Comparison of ENCODE assay signal across 11 cellular contexts in genomic region chr16:19131809-19132777, GRCh38. TPM values are rescaled to one million over a fixed set of nuclear protein-coding genes. Genes with fewer than 3 reads are reported as not detected.
A peak's percentile ranks its signal among the peaks of the same experiment; 100 is the strongest.
DNase-seq lines count a peak whose midpoint lies in the region; ATAC-seq and TF ChIP-seq lines count a peak whose summit lies in the region.
"Had no signal": no experiment of that assay in that cellular context is flagged by ENCODE, and none has a peak within 500 bp of the region (broad histone marks: within the 10 kb centered on the region; RNA-seq: fewer than 3 reads in every experiment).

No MANE protein-coding gene starts in this region.

- CTCF ChIA-PET in activated CD8-positive, alpha-beta T cell treated with anti-CD3 and anti-CD28 coated beads for 36 hours (lab: Charles Lee), result no interaction called here

- no peaks in the 10 kb centered on the region for H3K36me3 Mint-ChIP-seq in GM23338 (ENCODE audit: low read depth)
- H3K36me3 Mint-ChIP-seq in activated CD8-positive, alpha-beta T cell treated with anti-CD3 and anti-CD28 coated beads for 36 hours (ENCODE audit: low read depth), result no peaks in the 10 kb centered on the region
- H3K36me3 Mint-ChIP-seq: brain had no signal

- peaks cover 13% of the 10 kb centered on the region for H3K27me3 Mint-ChIP-seq in GM23338 (ENCODE audit: insufficient read depth, low read depth, poor library complexity)
- H3K27me3 Mint-ChIP-seq in activated CD8-positive, alpha-beta T cell treated with anti-CD3 and anti-CD28 coated beads for 36 hours, result peaks cover 1% of the 10 kb centered on the region
- H3K27me3 Mint-ChIP-seq: brain had no signal

- H3K36me3 ChIP-seq in GM23338 (ENCODE audit: insufficient read depth), result no peaks in the 10 kb centered on the region
- no peaks in the 10 kb centered on the region for H3K36me3 ChIP-seq in ascending aorta
- H3K36me3 ChIP-seq in stomach, result no peaks in the 10 kb centered on the region

- H3K27ac Mint-ChIP-seq in GM23338, result no peak overlapping the region
- no peak overlapping the region for H3K27ac Mint-ChIP-seq in activated CD8-positive, alpha-beta T cell treated with anti-CD3 and anti-CD28 coated beads for 36 hours

- H3K79me2 ChIP-seq in GM23338 (replicated peaks; ENCODE audit: insufficient read depth), result no peaks in the 10 kb centered on the region

- 0 out of 2 replicates have a peak overlapping the region, but pooled peaks have one; percentile 64 for H3K4me2 ChIP-seq in GM23338

- ATAC-seq in GM23338, result no peak
- peak; percentile 14 for ATAC-seq in left lobe of liver
- ATAC-seq in activated CD4-positive, CD25-positive, alpha-beta regulatory T cell treated with anti-CD3 and anti-CD28 coated beads, Interleukin-2, amount 50 U/mL, for 24 hours, result no peak
- no peak for ATAC-seq in activated CD8-positive, alpha-beta T cell treated with anti-CD3 and anti-CD28 coated beads for 36 hours
- ATAC-seq in GM19328 (IDR thresholded peaks at IDR 0.05; ENCODE audit: unreplicated experiment), result no peak
- ATAC-seq in HG02623 (IDR thresholded peaks at IDR 0.05; ENCODE audit: unreplicated experiment), result no peak

- H3K27ac ChIP-seq in GM23338 (ENCODE audit: low read depth), result no peak overlapping the region
- peak overlapping the region; percentile 47 to 49 for H3K27ac ChIP-seq in ascending aorta
- peak overlapping the region; percentile 50 to 78 (median 72) for H3K27ac ChIP-seq in stomach

- H3K4me3 ChIP-seq in GM23338 (no peak overlapping the region), ascending aorta (no peak overlapping the region), stomach (no peak overlapping the region)

- no peaks in the 10 kb centered on the region for H3K9me2 ChIP-seq in GM23338 (ENCODE audit: insufficient read depth)

- peak overlapping the region; percentile 91; the same call in 1 of the 2 replicates for H2AFZ ChIP-seq in GM23338

- no peaks in the 10 kb centered on the region for H3F3A ChIP-seq in GM23338 (replicated peaks; ENCODE audit: low read depth)

- H3K27me3 ChIP-seq in GM23338 (ENCODE audit: insufficient read depth) (no peaks in the 10 kb centered on the region), ascending aorta (no peaks in the 10 kb centered on the region), stomach (no peaks in the 10 kb centered on the region)

- 0 out of 3 replicates have a peak, but pooled peaks cover 1% of the 10 kb centered on the region for H3K9me3 Mint-ChIP-seq in GM23338
- no peaks in the 10 kb centered on the region for H3K9me3 Mint-ChIP-seq in activated CD8-positive, alpha-beta T cell treated with anti-CD3 and anti-CD28 coated beads for 36 hours

- TF ChIP-seq EP300 in stomach (IDR thresholded peaks at IDR 0.05), result no peak

- no peak overlapping the region for H3K4me3 Mint-ChIP-seq in GM23338
- no peak overlapping the region for H3K4me3 Mint-ChIP-seq in activated CD8-positive, alpha-beta T cell treated with anti-CD3 and anti-CD28 coated beads for 36 hours

- POLR2A ChIA-PET in activated CD8-positive, alpha-beta T cell treated with anti-CD3 and anti-CD28 coated beads for 36 hours (lab: Charles Lee), result interaction anchor here (1.2 kb wide), 1 partner anchor 65 kb away, joined by 3 read pairs; the partner anchor contains the start of gene COQ7

- WGBS in stomach, 5 donors, result 79 to 95% (median 93%) methylated on average over 4 of the region's 4 CpGs

- no peak for DNase-seq in GM23338 (ENCODE audit: low spot score)
- DNase-seq in ascending aorta (ENCODE audit: low spot score in 2 of 2), result no peak
- DNase-seq in left lobe of liver (ENCODE audit: low spot score), result no peak
- no peak for DNase-seq in stomach
- DNase-seq in activated CD8-positive, alpha-beta T cell treated with anti-CD3 and anti-CD28 coated beads for 36 hours, result no peak
- DNase-seq: SW 1271 had no signal

- TF ChIP-seq CTCF in GM23338 (conservative IDR thresholded peaks at IDR 0.05; ENCODE audit: low read depth in 2 of 2) (no peak), ascending aorta (IDR thresholded peaks at IDR 0.05) (no peak), stomach (IDR thresholded peaks at IDR 0.05) (no peak)
- no peak for TF ChIP-seq CTCF in activated CD8-positive, alpha-beta T cell treated with anti-CD3 and anti-CD28 coated beads for 36 hours (IDR thresholded peaks at IDR 0.05)

- H3K9me3 ChIP-seq in ascending aorta (no peaks in the 10 kb centered on the region), stomach (no peaks in the 10 kb centered on the region)

- no peaks in the 10 kb centered on the region for H4K20me1 ChIP-seq in GM23338 (replicated peaks; ENCODE audit: insufficient read depth)

- TF ChIP-seq POLR2A in stomach (IDR thresholded peaks at IDR 0.05), result no peak

- H3K4me1 Mint-ChIP-seq in GM23338, result peaks cover 38% of the 10 kb centered on the region
- H3K4me1 Mint-ChIP-seq in activated CD8-positive, alpha-beta T cell treated with anti-CD3 and anti-CD28 coated beads for 36 hours (ENCODE audit: low read depth), result peaks cover 28% of the 10 kb centered on the region

- intact Hi-C loops in ascending aorta (cut with DNase I), result no loop called here
- intact Hi-C loops in stomach (cut with DNase I; ENCODE audit: low total_unique reads), result no loop called here
- intact Hi-C loops in activated CD8-positive, alpha-beta T cell treated with anti-CD3 and anti-CD28 coated beads for 36 hours (cut with micrococcal nuclease), result no loop called here

- peaks cover 23% of the 10 kb centered on the region for H3K4me1 ChIP-seq in GM23338 (ENCODE audit: insufficient read depth)
- H3K4me1 ChIP-seq in ascending aorta, result no peaks in the 10 kb centered on the region
- peaks cover 30 to 54% (median 41%) of the 10 kb centered on the region in 4 donors for H3K4me1 ChIP-seq in stomach

TF ChIP-seq in GM23338, 12 proteins besides CTCF, POLR2A, EP300 and RAD21 (continues in another document):
- TF ChIP-seq STAT1 (IDR thresholded peaks at IDR 0.05; ENCODE audit: unreplicated experiment) (no peak), POLR2AphosphoS5 (IDR thresholded peaks at IDR 0.05; ENCODE audit: low read depth) (no peak), CREB1 (CRISPR knock-in tag; IDR thresholded peaks at IDR 0.05; ENCODE audit: low read depth) (no peak), ETS1 (IDR thresholded peaks at IDR 0.05) (no peak), ZNF331 (CRISPR knock-in tag; IDR thresholded peaks at IDR 0.05; ENCODE audit: low read depth) (no peak), EZH2 (IDR thresholded peaks at IDR 0.05; ENCODE audit: low read depth, unreplicated experiment) (no peak), NANOG (IDR thresholded peaks at IDR 0.05; ENCODE audit: borderline replicate concordance) (no peak), EZH2phosphoT487 (IDR thresholded peaks at IDR 0.05; ENCODE audit: unreplicated experiment) (no peak)
- TF ChIP-seq, protein P1, sequence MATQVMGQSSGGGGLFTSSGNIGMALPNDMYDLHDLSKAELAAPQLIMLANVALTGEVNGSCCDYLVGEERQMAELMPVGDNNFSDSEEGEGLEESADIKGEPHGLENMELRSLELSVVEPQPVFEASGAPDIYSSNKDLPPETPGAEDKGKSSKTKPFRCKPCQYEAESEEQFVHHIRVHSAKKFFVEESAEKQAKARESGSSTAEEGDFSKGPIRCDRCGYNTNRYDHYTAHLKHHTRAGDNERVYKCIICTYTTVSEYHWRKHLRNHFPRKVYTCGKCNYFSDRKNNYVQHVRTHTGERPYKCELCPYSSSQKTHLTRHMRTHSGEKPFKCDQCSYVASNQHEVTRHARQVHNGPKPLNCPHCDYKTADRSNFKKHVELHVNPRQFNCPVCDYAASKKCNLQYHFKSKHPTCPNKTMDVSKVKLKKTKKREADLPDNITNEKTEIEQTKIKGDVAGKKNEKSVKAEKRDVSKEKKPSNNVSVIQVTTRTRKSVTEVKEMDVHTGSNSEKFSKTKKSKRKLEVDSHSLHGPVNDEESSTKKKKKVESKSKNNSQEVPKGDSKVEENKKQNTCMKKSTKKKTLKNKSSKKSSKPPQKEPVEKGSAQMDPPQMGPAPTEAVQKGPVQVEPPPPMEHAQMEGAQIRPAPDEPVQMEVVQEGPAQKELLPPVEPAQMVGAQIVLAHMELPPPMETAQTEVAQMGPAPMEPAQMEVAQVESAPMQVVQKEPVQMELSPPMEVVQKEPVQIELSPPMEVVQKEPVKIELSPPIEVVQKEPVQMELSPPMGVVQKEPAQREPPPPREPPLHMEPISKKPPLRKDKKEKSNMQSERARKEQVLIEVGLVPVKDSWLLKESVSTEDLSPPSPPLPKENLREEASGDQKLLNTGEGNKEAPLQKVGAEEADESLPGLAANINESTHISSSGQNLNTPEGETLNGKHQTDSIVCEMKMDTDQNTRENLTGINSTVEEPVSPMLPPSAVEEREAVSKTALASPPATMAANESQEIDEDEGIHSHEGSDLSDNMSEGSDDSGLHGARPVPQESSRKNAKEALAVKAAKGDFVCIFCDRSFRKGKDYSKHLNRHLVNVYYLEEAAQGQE (IDR thresholded peaks at IDR 0.05; ENCODE audit: unreplicated experiment), result no peak

RNA-seq across cellular contexts. Expression of gene ITPRIPL2, which starts 18.3 kb away (rescaled TPM):
- 5.7 and 8.3 TPM in 2 replicates for total RNA-seq in GM23338 (2014; rRNA removed; shearing (Covaris generic))
- 0.94 TPM in 2 replicates for polyA plus RNA-seq in GM23338 (2016; fragmentation: Nextera tagmentation; extraction: Ambion mirVana)
- 94.5 TPM for total RNA-seq in ascending aorta
- 16.2 TPM for total RNA-seq in left lobe of liver
- total RNA-seq in stomach, result 10 to 100 TPM; 10.3 to 48.7 (median 36.8) TPM
- polyA plus RNA-seq in stomach, result 10 to 100 TPM in 1 of 3 donors, 1 to 10 TPM in 2; 7.6 to 14.1 (median 9.9) TPM
- total RNA-seq in activated CD8-positive, alpha-beta T cell treated with anti-CD3 and anti-CD28 coated beads for 36 hours, result 1 to 10 TPM; 1.3 to 1.9 TPM

RNA-seq across cellular contexts. Expression of gene SYT17, which starts 35.9 kb away (rescaled TPM):
- total RNA-seq in GM23338 (2014; rRNA removed; shearing (Covaris generic)), result 6.9 and 9.5 TPM in 2 replicates
- polyA plus RNA-seq in GM23338 (2016; fragmentation: Nextera tagmentation; extraction: Ambion mirVana) (5.3 and 6.1 TPM in 2 replicates), stomach (1 to 10 TPM; 2.9 to 4.4 (median 3.4) TPM)
- total RNA-seq in ascending aorta (2.4 TPM), left lobe of liver (7.7 TPM), stomach (10 to 100 TPM in 4 of 5 donors, 1 to 10 TPM in 1; 8.1 to 37.1 (median 18.7) TPM)
- under 1 TPM in 1 of 2 experiments, not detected in 1; 0.59 TPM for total RNA-seq in activated CD8-positive, alpha-beta T cell treated with anti-CD3 and anti-CD28 coated beads for 36 hours
- total RNA-seq: G401 had no signal
